ENCODE assay signal across 1 cellular context in genomic region chr13:20924758-20925394, GRCh38.
TF ChIP-seq lines count a peak whose summit lies in the region.

No MANE protein-coding gene starts in this region.

TF ChIP-seq in IMR-90, 13 proteins besides CTCF, POLR2A, EP300 and RAD21 (continued from another document):
- TF ChIP-seq USF2 (IDR thresholded peaks at IDR 0.05; ENCODE audit: low read depth, low read length) (no peak), CHD1 (IDR thresholded peaks at IDR 0.05; ENCODE audit: low read depth, low read length) (no peak), BHLHE40 (IDR thresholded peaks at IDR 0.05; ENCODE audit: low read depth, low read length) (no peak), RCOR1 (IDR thresholded peaks at IDR 0.05; ENCODE audit: insufficient replicate concordance, low read length) (no peak), ELK1 (IDR thresholded peaks at IDR 0.05; ENCODE audit: borderline replicate concordance, low read depth, low read length) (no peak), RFX5 (IDR thresholded peaks at IDR 0.05; ENCODE audit: low read depth, low read length) (peak; percentile 31; the same call in 1 of the 2 replicates), MAFK (IDR thresholded peaks at IDR 0.05; ENCODE audit: low read depth, low read length) (no peak), MAZ (IDR thresholded peaks at IDR 0.05; ENCODE audit: borderline replicate concordance, low read depth, low read length) (no peak), MXI1 (IDR thresholded peaks at IDR 0.05; ENCODE audit: borderline replicate concordance, low read depth, low read length) (no peak), CEBPB (IDR thresholded peaks at IDR 0.05; ENCODE audit: low read depth, low read length) (no peak)
